ENCODE assay signal across 1 cellular context in the genomic region with DNA sequence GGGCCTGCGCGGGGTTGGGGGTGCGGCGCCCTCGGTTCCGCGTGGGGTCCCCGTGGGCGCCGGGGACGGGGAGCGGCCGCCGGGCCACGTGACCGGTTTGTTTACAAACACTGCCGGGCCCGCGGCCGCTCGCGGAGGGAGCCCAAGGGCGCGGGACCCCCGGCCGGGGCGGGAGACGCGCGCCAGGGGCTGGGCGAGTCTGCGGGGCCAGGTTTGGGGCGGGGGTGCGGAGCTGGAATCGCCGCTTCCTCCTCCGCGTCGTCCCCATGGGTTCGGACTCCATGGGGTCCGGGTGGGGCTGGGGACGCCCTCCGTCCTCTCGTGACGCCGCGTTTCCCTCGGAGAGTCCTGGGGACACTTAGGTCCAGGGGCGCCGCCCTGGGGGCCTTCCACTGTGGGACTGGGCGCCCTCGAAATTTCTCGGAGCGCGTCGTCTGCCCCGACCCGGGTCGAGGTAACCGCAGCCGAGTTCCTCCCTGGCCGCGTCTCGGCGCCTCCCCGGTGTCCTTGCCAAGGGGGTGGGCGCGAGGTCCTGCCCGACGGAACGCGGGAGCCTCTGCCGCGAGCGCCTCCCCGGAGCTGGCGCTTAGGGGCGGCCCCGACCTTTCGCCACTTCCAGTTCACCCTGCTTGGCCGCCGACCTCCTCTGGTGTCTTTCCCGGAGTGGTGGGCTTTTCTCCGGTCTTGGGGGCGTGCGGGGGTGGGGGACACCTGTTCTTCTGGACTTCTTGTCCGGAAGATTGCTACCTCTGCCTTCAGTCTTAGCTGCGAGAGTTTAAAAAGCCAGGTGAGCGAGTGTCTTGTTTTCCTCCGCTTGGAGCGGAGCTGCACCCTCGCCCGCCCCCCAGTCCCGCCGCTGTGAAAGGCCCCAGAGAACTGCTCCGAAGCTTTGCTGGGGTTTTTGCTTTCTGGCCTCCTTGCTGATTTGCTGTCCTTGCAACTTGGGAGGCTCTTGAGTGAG.
TF ChIP-seq lines count a peak whose summit lies in the region.

No MANE protein-coding gene starts in this region.

TF ChIP-seq in HepG2, 621 proteins besides CTCF, POLR2A, EP300 and RAD21 (continued from another document and continues in another):
- TF ChIP-seq, protein P1, sequence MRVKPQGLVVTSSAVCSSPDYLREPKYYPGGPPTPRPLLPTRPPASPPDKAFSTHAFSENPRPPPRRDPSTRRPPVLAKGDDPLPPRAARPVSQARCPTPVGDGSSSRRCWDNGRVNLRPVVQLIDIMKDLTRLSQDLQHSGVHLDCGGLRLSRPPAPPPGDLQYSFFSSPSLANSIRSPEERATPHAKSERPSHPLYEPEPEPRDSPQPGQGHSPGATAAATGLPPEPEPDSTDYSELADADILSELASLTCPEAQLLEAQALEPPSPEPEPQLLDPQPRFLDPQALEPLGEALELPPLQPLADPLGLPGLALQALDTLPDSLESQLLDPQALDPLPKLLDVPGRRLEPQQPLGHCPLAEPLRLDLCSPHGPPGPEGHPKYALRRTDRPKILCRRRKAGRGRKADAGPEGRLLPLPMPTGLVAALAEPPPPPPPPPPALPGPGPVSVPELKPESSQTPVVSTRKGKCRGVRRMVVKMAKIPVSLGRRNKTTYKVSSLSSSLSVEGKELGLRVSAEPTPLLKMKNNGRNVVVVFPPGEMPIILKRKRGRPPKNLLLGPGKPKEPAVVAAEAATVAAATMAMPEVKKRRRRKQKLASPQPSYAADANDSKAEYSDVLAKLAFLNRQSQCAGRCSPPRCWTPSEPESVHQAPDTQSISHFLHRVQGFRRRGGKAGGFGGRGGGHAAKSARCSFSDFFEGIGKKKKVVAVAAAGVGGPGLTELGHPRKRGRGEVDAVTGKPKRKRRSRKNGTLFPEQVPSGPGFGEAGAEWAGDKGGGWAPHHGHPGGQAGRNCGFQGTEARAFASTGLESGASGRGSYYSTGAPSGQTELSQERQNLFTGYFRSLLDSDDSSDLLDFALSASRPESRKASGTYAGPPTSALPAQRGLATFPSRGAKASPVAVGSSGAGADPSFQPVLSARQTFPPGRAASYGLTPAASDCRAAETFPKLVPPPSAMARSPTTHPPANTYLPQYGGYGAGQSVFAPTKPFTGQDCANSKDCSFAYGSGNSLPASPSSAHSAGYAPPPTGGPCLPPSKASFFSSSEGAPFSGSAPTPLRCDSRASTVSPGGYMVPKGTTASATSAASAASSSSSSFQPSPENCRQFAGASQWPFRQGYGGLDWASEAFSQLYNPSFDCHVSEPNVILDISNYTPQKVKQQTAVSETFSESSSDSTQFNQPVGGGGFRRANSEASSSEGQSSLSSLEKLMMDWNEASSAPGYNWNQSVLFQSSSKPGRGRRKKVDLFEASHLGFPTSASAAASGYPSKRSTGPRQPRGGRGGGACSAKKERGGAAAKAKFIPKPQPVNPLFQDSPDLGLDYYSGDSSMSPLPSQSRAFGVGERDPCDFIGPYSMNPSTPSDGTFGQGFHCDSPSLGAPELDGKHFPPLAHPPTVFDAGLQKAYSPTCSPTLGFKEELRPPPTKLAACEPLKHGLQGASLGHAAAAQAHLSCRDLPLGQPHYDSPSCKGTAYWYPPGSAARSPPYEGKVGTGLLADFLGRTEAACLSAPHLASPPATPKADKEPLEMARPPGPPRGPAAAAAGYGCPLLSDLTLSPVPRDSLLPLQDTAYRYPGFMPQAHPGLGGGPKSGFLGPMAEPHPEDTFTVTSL (CRISPR knock-in tag; IDR thresholded peaks at IDR 0.05; ENCODE audit: borderline replicate concordance), result peak; percentile 53; the same call in 1 of the 2 replicates
- TF ChIP-seq, protein P2, sequence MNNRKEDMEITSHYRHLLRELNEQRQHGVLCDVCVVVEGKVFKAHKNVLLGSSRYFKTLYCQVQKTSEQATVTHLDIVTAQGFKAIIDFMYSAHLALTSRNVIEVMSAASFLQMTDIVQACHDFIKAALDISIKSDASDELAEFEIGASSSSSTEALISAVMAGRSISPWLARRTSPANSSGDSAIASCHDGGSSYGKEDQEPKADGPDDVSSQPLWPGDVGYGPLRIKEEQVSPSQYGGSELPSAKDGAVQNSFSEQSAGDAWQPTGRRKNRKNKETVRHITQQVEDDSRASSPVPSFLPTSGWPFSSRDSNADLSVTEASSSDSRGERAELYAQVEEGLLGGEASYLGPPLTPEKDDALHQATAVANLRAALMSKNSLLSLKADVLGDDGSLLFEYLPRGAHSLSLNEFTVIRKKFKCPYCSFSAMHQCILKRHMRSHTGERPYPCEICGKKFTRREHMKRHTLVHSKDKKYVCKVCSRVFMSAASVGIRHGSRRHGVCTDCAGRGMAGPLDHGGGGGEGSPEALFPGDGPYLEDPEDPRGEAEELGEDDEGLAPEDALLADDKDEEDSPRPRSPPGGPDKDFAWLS (CRISPR knock-in tag; IDR thresholded peaks at IDR 0.05; ENCODE audit: borderline replicate concordance), result 0 out of 2 replicates have a peak, but pooled peaks have one; percentile 50
- no peak for TF ChIP-seq ZNF264 (CRISPR knock-in tag; IDR thresholded peaks at IDR 0.05)
- TF ChIP-seq RBFOX2 (IDR thresholded peaks at IDR 0.05; ENCODE audit: low read depth, low read length), result peak; percentile 13; the same call in 1 of the 2 replicates
- TF ChIP-seq, protein P3, sequence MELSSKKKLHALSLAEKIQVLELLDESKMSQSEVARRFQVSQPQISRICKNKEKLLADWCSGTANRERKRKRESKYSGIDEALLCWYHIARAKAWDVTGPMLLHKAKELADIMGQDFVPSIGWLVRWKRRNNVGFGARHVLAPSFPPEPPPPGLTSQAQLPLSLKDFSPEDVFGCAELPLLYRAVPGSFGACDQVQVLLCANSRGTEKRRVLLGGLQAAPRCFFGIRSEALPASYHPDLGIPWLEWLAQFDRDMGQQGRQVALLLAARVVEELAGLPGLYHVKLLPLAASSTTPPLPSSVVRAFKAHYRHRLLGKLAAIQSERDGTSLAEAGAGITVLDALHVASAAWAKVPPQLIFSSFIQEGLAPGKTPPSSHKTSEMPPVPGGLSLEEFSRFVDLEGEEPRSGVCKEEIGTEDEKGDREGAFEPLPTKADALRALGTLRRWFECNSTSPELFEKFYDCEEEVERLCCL (CRISPR knock-in tag; IDR thresholded peaks at IDR 0.05; ENCODE audit: borderline replicate concordance), result no peak
- no peak; the same call in 1 of the 2 replicates for TF ChIP-seq HNF4A (CRISPR knock-in tag; IDR thresholded peaks at IDR 0.05)
- 0 out of 2 replicates have a peak, but pooled peaks have one; percentile 14 for TF ChIP-seq ZNF768 (CRISPR knock-in tag; IDR thresholded peaks at IDR 0.05)
- TF ChIP-seq, protein P4, sequence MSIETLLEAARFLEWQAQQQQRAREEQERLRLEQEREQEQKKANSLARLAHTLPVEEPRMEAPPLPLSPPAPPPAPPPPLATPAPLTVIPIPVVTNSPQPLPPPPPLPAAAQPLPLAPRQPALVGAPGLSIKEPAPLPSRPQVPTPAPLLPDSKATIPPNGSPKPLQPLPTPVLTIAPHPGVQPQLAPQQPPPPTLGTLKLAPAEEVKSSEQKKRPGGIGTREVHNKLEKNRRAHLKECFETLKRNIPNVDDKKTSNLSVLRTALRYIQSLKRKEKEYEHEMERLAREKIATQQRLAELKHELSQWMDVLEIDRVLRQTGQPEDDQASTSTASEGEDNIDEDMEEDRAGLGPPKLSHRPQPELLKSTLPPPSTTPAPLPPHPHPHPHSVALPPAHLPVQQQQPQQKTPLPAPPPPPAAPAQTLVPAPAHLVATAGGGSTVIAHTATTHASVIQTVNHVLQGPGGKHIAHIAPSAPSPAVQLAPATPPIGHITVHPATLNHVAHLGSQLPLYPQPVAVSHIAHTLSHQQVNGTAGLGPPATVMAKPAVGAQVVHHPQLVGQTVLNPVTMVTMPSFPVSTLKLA (IDR thresholded peaks at IDR 0.05), result no peak
- 0 out of 2 replicates have a peak, but pooled peaks have one; percentile 86 for TF ChIP-seq MTF2 (CRISPR knock-in tag; IDR thresholded peaks at IDR 0.05; ENCODE audit: borderline replicate concordance)
- peak; percentile 81 for TF ChIP-seq ZNF547 (CRISPR knock-in tag; IDR thresholded peaks at IDR 0.05)
- TF ChIP-seq, protein P5, sequence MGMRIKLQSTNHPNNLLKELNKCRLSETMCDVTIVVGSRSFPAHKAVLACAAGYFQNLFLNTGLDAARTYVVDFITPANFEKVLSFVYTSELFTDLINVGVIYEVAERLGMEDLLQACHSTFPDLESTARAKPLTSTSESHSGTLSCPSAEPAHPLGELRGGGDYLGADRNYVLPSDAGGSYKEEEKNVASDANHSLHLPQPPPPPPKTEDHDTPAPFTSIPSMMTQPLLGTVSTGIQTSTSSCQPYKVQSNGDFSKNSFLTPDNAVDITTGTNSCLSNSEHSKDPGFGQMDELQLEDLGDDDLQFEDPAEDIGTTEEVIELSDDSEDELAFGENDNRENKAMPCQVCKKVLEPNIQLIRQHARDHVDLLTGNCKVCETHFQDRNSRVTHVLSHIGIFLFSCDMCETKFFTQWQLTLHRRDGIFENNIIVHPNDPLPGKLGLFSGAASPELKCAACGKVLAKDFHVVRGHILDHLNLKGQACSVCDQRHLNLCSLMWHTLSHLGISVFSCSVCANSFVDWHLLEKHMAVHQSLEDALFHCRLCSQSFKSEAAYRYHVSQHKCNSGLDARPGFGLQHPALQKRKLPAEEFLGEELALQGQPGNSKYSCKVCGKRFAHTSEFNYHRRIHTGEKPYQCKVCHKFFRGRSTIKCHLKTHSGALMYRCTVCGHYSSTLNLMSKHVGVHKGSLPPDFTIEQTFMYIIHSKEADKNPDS (CRISPR knock-in tag; IDR thresholded peaks at IDR 0.05), result 0 out of 2 replicates have a peak, but pooled peaks have one; percentile 57
- TF ChIP-seq, protein P6, sequence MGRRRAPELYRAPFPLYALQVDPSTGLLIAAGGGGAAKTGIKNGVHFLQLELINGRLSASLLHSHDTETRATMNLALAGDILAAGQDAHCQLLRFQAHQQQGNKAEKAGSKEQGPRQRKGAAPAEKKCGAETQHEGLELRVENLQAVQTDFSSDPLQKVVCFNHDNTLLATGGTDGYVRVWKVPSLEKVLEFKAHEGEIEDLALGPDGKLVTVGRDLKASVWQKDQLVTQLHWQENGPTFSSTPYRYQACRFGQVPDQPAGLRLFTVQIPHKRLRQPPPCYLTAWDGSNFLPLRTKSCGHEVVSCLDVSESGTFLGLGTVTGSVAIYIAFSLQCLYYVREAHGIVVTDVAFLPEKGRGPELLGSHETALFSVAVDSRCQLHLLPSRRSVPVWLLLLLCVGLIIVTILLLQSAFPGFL (CRISPR knock-in tag; IDR thresholded peaks at IDR 0.05), result no peak
- TF ChIP-seq, protein P7, sequence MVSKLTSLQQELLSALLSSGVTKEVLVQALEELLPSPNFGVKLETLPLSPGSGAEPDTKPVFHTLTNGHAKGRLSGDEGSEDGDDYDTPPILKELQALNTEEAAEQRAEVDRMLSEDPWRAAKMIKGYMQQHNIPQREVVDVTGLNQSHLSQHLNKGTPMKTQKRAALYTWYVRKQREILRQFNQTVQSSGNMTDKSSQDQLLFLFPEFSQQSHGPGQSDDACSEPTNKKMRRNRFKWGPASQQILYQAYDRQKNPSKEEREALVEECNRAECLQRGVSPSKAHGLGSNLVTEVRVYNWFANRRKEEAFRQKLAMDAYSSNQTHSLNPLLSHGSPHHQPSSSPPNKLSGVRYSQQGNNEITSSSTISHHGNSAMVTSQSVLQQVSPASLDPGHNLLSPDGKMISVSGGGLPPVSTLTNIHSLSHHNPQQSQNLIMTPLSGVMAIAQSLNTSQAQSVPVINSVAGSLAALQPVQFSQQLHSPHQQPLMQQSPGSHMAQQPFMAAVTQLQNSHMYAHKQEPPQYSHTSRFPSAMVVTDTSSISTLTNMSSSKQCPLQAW (CRISPR knock-in tag; IDR thresholded peaks at IDR 0.05), result peak; percentile 71
- TF ChIP-seq HMGA1 (CRISPR knock-in tag; conservative IDR thresholded peaks at IDR 0.05), result no peak
- no peak; the same call in 1 of the 2 replicates for TF ChIP-seq REL (CRISPR knock-in tag; conservative IDR thresholded peaks at IDR 0.05)
- no peak for TF ChIP-seq ZNF367 (CRISPR knock-in tag; IDR thresholded peaks at IDR 0.05; ENCODE audit: borderline replicate concordance)
- TF ChIP-seq ZZZ3 (CRISPR knock-in tag; IDR thresholded peaks at IDR 0.05; ENCODE audit: borderline replicate concordance), result no peak; the same call in 1 of the 2 replicates
- peak; percentile 49; the same call in 1 of the 2 replicates for TF ChIP-seq ARNTL (CRISPR knock-in tag; IDR thresholded peaks at IDR 0.05)
- no peak for TF ChIP-seq ZNF672 (CRISPR knock-in tag; IDR thresholded peaks at IDR 0.05)
- TF ChIP-seq GATAD1 (CRISPR knock-in tag; IDR thresholded peaks at IDR 0.05), result peak; percentile 33; the same call in 1 of the 2 replicates
- 0 out of 2 replicates have a peak, but pooled peaks have one; percentile 4 for TF ChIP-seq ZFYVE20 (CRISPR knock-in tag; IDR thresholded peaks at IDR 0.05; ENCODE audit: borderline replicate concordance, low read depth)
- 0 out of 2 replicates have a peak, but pooled peaks have one; percentile 77 for TF ChIP-seq SSRP1 (CRISPR knock-in tag; IDR thresholded peaks at IDR 0.05)
- TF ChIP-seq ETV6 (CRISPR knock-in tag; conservative IDR thresholded peaks at IDR 0.05), result 0 out of 2 replicates have a peak, but pooled peaks have one; percentile 24
- TF ChIP-seq, protein P8, sequence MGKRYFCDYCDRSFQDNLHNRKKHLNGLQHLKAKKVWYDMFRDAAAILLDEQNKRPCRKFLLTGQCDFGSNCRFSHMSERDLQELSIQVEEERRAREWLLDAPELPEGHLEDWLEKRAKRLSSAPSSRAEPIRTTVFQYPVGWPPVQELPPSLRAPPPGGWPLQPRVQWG (CRISPR knock-in tag; IDR thresholded peaks at IDR 0.05; ENCODE audit: borderline replicate concordance, low read depth), result no peak
- TF ChIP-seq, protein P9, sequence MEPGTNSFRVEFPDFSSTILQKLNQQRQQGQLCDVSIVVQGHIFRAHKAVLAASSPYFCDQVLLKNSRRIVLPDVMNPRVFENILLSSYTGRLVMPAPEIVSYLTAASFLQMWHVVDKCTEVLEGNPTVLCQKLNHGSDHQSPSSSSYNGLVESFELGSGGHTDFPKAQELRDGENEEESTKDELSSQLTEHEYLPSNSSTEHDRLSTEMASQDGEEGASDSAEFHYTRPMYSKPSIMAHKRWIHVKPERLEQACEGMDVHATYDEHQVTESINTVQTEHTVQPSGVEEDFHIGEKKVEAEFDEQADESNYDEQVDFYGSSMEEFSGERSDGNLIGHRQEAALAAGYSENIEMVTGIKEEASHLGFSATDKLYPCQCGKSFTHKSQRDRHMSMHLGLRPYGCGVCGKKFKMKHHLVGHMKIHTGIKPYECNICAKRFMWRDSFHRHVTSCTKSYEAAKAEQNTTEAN (CRISPR knock-in tag; conservative IDR thresholded peaks at IDR 0.05), result no peak
- TF ChIP-seq ZNF782 (CRISPR knock-in tag; IDR thresholded peaks at IDR 0.05; ENCODE audit: borderline replicate concordance), result peak; percentile 67; the same call in 1 of the 2 replicates
- TF ChIP-seq ZFAT (CRISPR knock-in tag; conservative IDR thresholded peaks at IDR 0.05), result 0 out of 2 replicates have a peak, but pooled peaks have one; percentile 16
- no peak for TF ChIP-seq ZNF530 (CRISPR knock-in tag; IDR thresholded peaks at IDR 0.05; ENCODE audit: low read depth)
- no peak for TF ChIP-seq KLF9 (CRISPR knock-in tag; IDR thresholded peaks at IDR 0.05; ENCODE audit: low read depth)
- TF ChIP-seq ZNF891 (CRISPR knock-in tag; IDR thresholded peaks at IDR 0.05), result 0 out of 2 replicates have a peak, but pooled peaks have one; percentile 58
- TF ChIP-seq, protein P10, sequence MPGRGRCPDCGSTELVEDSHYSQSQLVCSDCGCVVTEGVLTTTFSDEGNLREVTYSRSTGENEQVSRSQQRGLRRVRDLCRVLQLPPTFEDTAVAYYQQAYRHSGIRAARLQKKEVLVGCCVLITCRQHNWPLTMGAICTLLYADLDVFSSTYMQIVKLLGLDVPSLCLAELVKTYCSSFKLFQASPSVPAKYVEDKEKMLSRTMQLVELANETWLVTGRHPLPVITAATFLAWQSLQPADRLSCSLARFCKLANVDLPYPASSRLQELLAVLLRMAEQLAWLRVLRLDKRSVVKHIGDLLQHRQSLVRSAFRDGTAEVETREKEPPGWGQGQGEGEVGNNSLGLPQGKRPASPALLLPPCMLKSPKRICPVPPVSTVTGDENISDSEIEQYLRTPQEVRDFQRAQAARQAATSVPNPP (CRISPR knock-in tag; IDR thresholded peaks at IDR 0.05), result no peak
- 0 out of 2 replicates have a peak, but pooled peaks have one; percentile 36 for TF ChIP-seq ZNF839 (CRISPR knock-in tag; IDR thresholded peaks at IDR 0.05; ENCODE audit: borderline replicate concordance)
- 0 out of 2 replicates have a peak, but pooled peaks have one; percentile 38 for TF ChIP-seq YEATS4 (CRISPR knock-in tag; IDR thresholded peaks at IDR 0.05; ENCODE audit: borderline replicate concordance)
